ENCODE assay signal across 1 cellular context in the genomic region with DNA sequence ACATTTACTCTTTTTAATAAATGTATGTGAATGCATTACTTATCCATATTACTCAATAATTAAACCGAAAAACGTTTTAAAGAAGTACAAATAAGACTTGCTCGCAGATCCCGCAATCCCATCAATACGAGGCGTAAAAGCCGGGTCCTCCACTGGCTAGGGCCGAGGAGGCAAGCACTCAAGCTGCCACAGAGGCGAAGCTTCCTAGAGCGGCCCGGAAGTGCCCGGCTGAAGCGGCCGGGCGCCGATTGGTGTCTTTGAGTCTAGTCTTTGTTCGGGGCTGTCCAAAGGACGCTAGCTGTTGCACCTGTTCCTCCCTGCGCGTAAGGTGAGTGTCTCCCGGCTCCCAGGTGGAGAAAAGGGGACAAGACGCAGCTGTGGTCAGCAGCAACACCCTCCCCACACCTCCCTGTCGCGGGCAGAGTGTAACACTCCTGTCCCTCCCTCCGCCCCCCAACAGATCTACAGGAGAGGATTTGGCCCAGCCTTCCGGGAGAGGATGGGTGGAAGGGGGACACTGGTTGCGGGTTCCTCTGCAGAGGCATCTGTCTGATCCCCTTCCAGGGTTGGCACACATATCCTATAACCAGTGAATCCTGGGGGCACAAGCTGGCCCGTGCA.
A peak's percentile ranks its signal among the peaks of the same experiment; 100 is the strongest.
TF ChIP-seq lines count a peak whose summit lies in the region.

A gene (plus strand): TSS at position 260 of the 621 bp plus-strand sequence. CDS start 835 bp downstream, outside the sequence.

TF ChIP-seq in HepG2, 621 proteins besides CTCF, POLR2A, EP300 and RAD21 (continued from another document and continues in another):
- TF ChIP-seq STAT5B (CRISPR knock-in tag; IDR thresholded peaks at IDR 0.05) (no peak), MED1 (CRISPR knock-in tag; IDR thresholded peaks at IDR 0.05) (peak; percentile 50), ZFP37 (CRISPR knock-in tag; IDR thresholded peaks at IDR 0.05; ENCODE audit: borderline replicate concordance) (no peak), ZZZ3 (CRISPR knock-in tag; IDR thresholded peaks at IDR 0.05; ENCODE audit: borderline replicate concordance) (peak; percentile 40; the same call in 1 of the 2 replicates), RAD51 (IDR thresholded peaks at IDR 0.05; ENCODE audit: borderline replicate concordance) (no peak), GTF3A (CRISPR knock-in tag; conservative IDR thresholded peaks at IDR 0.05) (no peak), FLYWCH1 (CRISPR knock-in tag; IDR thresholded peaks at IDR 0.05) (no peak), SNAI1 (CRISPR knock-in tag; IDR thresholded peaks at IDR 0.05; ENCODE audit: borderline replicate concordance) (peak; percentile 76; the same call in 1 of the 2 replicates), ZNF329 (CRISPR knock-in tag; IDR thresholded peaks at IDR 0.05; ENCODE audit: low read depth) (no peak), KDM3A (CRISPR knock-in tag; IDR thresholded peaks at IDR 0.05; ENCODE audit: low read depth) (peak; percentile 78), NCOA5 (CRISPR knock-in tag; IDR thresholded peaks at IDR 0.05) (no peak; the same call in 1 of the 2 replicates), RFX3 (CRISPR knock-in tag; IDR thresholded peaks at IDR 0.05) (no peak), ZMYM3 (CRISPR knock-in tag; IDR thresholded peaks at IDR 0.05) (peak; percentile 60; the same call in 1 of the 2 replicates), ZNF136 (CRISPR knock-in tag; IDR thresholded peaks at IDR 0.05; ENCODE audit: low read depth) (peak; percentile 98), ZNF816 (CRISPR knock-in tag; IDR thresholded peaks at IDR 0.05; ENCODE audit: borderline replicate concordance) (no peak), ZNF674 (CRISPR knock-in tag; IDR thresholded peaks at IDR 0.05; ENCODE audit: low read depth) (0 out of 2 replicates have a peak, but pooled peaks have one; percentile 58), ZNF652 (CRISPR knock-in tag; IDR thresholded peaks at IDR 0.05; ENCODE audit: borderline replicate concordance, low read depth) (peak; percentile 71; the same call in 1 of the 2 replicates), ZNF335 (CRISPR knock-in tag; IDR thresholded peaks at IDR 0.05) (peak; percentile 90), ELF4 (CRISPR knock-in tag; IDR thresholded peaks at IDR 0.05; ENCODE audit: borderline replicate concordance) (peak; percentile 94), NFYC (CRISPR knock-in tag; IDR thresholded peaks at IDR 0.05) (peak; percentile 77), KDM2A (CRISPR knock-in tag; IDR thresholded peaks at IDR 0.05; ENCODE audit: borderline replicate concordance, low read depth) (peak; percentile 99), HES4 (CRISPR knock-in tag; IDR thresholded peaks at IDR 0.05; ENCODE audit: borderline replicate concordance) (peak; percentile 31; the same call in 1 of the 2 replicates), HNRNPK (IDR thresholded peaks at IDR 0.05; ENCODE audit: low read depth, low read length, poor library complexity, severe bottlenecking) (no peak), MAFK (conservative IDR thresholded peaks at IDR 0.05 in 1 of 2, IDR thresholded peaks at IDR 0.05 in 1 of 2; ENCODE audit: low read length in 2 of 2) (no peak), FOXJ3 (CRISPR knock-in tag; IDR thresholded peaks at IDR 0.05; ENCODE audit: borderline replicate concordance) (peak; percentile 41; the same call in 1 of the 2 replicates), HOXA7 (CRISPR knock-in tag; IDR thresholded peaks at IDR 0.05) (0 out of 2 replicates have a peak, but pooled peaks have one; percentile 62), BHLHE40 (IDR thresholded peaks at IDR 0.05; ENCODE audit: low read length) (peak; percentile 26; the same call in 1 of the 2 replicates), ELF1 (CRISPR knock-in tag; IDR thresholded peaks at IDR 0.05) (peak; percentile 96), ZNF230 (CRISPR knock-in tag; IDR thresholded peaks at IDR 0.05) (no peak), ZNF432 (CRISPR knock-in tag; IDR thresholded peaks at IDR 0.05; ENCODE audit: borderline replicate concordance) (no peak), ZNF225 (CRISPR knock-in tag; IDR thresholded peaks at IDR 0.05) (peak; percentile 97), FOSL2 (CRISPR knock-in tag; IDR thresholded peaks at IDR 0.05) (peak; percentile 46)
- TF ChIP-seq, protein P1, sequence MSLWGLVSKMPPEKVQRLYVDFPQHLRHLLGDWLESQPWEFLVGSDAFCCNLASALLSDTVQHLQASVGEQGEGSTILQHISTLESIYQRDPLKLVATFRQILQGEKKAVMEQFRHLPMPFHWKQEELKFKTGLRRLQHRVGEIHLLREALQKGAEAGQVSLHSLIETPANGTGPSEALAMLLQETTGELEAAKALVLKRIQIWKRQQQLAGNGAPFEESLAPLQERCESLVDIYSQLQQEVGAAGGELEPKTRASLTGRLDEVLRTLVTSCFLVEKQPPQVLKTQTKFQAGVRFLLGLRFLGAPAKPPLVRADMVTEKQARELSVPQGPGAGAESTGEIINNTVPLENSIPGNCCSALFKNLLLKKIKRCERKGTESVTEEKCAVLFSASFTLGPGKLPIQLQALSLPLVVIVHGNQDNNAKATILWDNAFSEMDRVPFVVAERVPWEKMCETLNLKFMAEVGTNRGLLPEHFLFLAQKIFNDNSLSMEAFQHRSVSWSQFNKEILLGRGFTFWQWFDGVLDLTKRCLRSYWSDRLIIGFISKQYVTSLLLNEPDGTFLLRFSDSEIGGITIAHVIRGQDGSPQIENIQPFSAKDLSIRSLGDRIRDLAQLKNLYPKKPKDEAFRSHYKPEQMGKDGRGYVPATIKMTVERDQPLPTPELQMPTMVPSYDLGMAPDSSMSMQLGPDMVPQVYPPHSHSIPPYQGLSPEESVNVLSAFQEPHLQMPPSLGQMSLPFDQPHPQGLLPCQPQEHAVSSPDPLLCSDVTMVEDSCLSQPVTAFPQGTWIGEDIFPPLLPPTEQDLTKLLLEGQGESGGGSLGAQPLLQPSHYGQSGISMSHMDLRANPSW (CRISPR knock-in tag; IDR thresholded peaks at IDR 0.05; ENCODE audit: borderline replicate concordance) = no peak
- TF ChIP-seq, protein P2, sequence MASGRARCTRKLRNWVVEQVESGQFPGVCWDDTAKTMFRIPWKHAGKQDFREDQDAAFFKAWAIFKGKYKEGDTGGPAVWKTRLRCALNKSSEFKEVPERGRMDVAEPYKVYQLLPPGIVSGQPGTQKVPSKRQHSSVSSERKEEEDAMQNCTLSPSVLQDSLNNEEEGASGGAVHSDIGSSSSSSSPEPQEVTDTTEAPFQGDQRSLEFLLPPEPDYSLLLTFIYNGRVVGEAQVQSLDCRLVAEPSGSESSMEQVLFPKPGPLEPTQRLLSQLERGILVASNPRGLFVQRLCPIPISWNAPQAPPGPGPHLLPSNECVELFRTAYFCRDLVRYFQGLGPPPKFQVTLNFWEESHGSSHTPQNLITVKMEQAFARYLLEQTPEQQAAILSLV (CRISPR knock-in tag; IDR thresholded peaks at IDR 0.05; ENCODE audit: borderline replicate concordance) = peak; percentile 77; the same call in 1 of the 2 replicates
- TF ChIP-seq, protein P3, sequence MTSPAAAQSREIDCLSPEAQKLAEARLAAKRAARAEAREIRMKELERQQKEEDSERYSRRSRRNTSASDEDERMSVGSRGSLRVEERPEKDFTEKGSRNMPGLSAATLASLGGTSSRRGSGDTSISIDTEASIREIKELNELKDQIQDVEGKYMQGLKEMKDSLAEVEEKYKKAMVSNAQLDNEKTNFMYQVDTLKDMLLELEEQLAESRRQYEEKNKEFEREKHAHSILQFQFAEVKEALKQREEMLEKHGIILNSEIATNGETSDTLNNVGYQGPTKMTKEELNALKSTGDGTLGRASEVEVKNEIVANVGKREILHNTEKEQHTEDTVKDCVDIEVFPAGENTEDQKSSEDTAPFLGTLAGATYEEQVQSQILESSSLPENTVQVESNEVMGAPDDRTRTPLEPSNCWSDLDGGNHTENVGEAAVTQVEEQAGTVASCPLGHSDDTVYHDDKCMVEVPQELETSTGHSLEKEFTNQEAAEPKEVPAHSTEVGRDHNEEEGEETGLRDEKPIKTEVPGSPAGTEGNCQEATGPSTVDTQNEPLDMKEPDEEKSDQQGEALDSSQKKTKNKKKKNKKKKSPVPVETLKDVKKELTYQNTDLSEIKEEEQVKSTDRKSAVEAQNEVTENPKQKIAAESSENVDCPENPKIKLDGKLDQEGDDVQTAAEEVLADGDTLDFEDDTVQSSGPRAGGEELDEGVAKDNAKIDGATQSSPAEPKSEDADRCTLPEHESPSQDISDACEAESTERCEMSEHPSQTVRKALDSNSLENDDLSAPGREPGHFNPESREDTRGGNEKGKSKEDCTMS (CRISPR knock-in tag; conservative IDR thresholded peaks at IDR 0.05) = no peak
- TF ChIP-seq, protein P4, sequence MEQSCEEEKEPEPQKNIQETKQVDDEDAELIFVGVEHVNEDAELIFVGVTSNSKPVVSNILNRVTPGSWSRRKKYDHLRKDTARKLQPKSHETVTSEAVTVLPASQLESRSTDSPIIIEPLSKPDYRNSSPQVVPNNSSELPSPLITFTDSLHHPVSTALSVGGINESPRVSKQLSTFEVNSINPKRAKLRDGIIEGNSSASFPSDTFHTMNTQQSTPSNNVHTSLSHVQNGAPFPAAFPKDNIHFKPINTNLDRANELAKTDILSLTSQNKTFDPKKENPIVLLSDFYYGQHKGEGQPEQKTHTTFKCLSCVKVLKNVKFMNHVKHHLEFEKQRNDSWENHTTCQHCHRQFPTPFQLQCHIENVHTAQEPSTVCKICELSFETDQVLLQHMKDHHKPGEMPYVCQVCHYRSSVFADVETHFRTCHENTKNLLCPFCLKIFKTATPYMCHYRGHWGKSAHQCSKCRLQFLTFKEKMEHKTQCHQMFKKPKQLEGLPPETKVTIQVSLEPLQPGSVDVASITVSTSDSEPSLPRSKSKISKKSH (CRISPR knock-in tag; IDR thresholded peaks at IDR 0.05; ENCODE audit: borderline replicate concordance) = peak; percentile 87; the same call in 1 of the 2 replicates
- TF ChIP-seq, protein P5, sequence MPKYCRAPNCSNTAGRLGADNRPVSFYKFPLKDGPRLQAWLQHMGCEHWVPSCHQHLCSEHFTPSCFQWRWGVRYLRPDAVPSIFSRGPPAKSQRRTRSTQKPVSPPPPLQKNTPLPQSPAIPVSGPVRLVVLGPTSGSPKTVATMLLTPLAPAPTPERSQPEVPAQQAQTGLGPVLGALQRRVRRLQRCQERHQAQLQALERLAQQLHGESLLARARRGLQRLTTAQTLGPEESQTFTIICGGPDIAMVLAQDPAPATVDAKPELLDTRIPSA (CRISPR knock-in tag; IDR thresholded peaks at IDR 0.05; ENCODE audit: borderline replicate concordance) = no peak
- TF ChIP-seq, protein P6, sequence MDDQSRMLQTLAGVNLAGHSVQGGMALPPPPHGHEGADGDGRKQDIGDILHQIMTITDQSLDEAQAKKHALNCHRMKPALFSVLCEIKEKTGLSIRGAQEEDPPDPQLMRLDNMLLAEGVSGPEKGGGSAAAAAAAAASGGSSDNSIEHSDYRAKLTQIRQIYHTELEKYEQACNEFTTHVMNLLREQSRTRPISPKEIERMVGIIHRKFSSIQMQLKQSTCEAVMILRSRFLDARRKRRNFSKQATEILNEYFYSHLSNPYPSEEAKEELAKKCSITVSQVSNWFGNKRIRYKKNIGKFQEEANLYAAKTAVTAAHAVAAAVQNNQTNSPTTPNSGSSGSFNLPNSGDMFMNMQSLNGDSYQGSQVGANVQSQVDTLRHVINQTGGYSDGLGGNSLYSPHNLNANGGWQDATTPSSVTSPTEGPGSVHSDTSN (CRISPR knock-in tag; IDR thresholded peaks at IDR 0.05; ENCODE audit: borderline replicate concordance) = no peak
- TF ChIP-seq, protein P7, sequence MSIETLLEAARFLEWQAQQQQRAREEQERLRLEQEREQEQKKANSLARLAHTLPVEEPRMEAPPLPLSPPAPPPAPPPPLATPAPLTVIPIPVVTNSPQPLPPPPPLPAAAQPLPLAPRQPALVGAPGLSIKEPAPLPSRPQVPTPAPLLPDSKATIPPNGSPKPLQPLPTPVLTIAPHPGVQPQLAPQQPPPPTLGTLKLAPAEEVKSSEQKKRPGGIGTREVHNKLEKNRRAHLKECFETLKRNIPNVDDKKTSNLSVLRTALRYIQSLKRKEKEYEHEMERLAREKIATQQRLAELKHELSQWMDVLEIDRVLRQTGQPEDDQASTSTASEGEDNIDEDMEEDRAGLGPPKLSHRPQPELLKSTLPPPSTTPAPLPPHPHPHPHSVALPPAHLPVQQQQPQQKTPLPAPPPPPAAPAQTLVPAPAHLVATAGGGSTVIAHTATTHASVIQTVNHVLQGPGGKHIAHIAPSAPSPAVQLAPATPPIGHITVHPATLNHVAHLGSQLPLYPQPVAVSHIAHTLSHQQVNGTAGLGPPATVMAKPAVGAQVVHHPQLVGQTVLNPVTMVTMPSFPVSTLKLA (IDR thresholded peaks at IDR 0.05) = no peak
- TF ChIP-seq, protein P8, sequence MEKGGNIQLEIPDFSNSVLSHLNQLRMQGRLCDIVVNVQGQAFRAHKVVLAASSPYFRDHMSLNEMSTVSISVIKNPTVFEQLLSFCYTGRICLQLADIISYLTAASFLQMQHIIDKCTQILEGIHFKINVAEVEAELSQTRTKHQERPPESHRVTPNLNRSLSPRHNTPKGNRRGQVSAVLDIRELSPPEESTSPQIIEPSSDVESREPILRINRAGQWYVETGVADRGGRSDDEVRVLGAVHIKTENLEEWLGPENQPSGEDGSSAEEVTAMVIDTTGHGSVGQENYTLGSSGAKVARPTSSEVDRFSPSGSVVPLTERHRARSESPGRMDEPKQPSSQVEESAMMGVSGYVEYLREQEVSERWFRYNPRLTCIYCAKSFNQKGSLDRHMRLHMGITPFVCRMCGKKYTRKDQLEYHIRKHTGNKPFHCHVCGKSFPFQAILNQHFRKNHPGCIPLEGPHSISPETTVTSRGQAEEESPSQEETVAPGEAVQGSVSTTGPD (CRISPR knock-in tag; IDR thresholded peaks at IDR 0.05) = no peak
- TF ChIP-seq, protein P9, sequence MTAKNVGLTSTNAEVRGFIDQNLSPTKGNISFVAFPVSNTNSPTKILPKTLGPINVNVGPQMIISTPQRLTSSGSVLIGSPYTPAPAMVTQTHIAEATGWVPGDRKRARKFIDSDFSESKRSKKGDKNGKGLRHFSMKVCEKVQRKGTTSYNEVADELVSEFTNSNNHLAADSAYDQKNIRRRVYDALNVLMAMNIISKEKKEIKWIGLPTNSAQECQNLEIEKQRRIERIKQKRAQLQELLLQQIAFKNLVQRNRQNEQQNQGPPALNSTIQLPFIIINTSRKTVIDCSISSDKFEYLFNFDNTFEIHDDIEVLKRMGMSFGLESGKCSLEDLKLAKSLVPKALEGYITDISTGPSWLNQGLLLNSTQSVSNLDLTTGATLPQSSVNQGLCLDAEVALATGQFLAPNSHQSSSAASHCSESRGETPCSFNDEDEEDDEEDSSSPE (CRISPR knock-in tag; IDR thresholded peaks at IDR 0.05) = peak; percentile 64
- TF ChIP-seq, protein P10, sequence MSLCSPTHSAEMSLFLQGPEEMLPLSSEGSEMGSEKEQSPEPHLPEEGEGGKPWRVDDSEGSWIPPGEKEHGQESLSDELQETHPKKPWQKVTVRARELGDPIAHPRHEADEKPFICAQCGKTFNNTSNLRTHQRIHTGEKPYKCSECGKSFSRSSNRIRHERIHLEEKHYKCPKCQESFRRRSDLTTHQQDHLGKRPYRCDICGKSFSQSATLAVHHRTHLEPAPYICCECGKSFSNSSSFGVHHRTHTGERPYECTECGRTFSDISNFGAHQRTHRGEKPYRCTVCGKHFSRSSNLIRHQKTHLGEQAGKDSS (CRISPR knock-in tag; IDR thresholded peaks at IDR 0.05; ENCODE audit: borderline replicate concordance, low read depth) = no peak; the same call in 1 of the 2 replicates
